In the genomic region with DNA sequence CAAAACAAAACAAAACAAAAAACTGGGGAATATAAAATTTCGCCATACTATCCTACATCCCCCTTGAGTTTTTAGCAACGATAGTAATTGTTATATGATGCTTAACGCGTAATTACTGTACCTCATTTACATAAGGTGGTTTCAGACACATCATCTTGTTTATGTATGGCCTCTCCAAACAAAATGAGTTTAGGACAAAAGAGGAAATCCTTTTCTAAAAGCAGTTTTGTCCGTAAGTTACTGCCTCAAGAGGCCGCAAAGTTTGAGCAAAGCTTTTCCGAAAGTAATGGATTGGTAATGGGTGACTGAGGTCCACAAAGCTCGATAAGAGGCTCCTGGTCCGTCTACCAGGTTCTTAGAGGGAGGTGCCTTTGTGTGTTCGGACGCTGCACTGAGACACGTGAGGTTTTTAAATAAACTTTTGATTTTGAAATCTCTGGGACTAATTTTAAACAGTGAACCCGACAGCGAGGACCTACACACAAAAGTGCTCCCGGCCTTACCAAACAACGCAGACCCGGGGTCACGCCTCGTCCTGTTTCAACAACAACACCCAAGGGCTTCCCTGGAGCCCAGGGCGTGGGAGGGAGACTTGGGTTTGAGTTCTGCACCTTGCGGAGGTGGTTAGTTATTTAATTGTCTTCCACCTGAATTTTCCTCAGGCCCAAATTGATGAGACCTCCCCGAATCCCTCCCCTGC, we compare ENCODE assay signal across 1 cellular context.
TF ChIP-seq lines count a peak whose summit lies in the region.

No MANE protein-coding gene starts in this region.

TF ChIP-seq in endothelial cell of umbilical vein, 7 proteins besides CTCF, POLR2A, EP300 and RAD21 (continued from another document):
- TF ChIP-seq GATA2 (IDR thresholded peaks at IDR 0.05; ENCODE audit: insufficient read depth, insufficient read length, low read depth, low read length) (no peak), MYC (IDR thresholded peaks at IDR 0.05; ENCODE audit: low read depth, low read length) (no peak), FOS (IDR thresholded peaks at IDR 0.05; ENCODE audit: borderline replicate concordance, insufficient read depth, low read length) (no peak), EZH2 (IDR thresholded peaks at IDR 0.05; ENCODE audit: borderline replicate concordance, low read depth, low read length, severe bottlenecking) (no peak), JUN (IDR thresholded peaks at IDR 0.05; ENCODE audit: borderline replicate concordance, insufficient read depth, insufficient read length, low read depth) (no peak)
- TF ChIP-seq, protein P1, sequence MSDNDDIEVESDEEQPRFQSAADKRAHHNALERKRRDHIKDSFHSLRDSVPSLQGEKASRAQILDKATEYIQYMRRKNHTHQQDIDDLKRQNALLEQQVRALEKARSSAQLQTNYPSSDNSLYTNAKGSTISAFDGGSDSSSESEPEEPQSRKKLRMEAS (IDR thresholded peaks at IDR 0.05; ENCODE audit: insufficient read depth, insufficient read length), result no peak
